ENCODE assay signal across 19 cellular contexts in genomic region chr11:83403990-83404389, GRCh38.
A peak's percentile ranks its signal among the peaks of the same experiment; 100 is the strongest.
DNase-seq lines count a peak whose midpoint lies in the region.
"Had no signal": no experiment of that assay in that cellular context is flagged by ENCODE, and none has a peak within 500 bp of the region (broad histone marks: within the 10 kb centered on the region; RNA-seq: fewer than 3 reads in every experiment).

No MANE protein-coding gene starts in this region.

- no peak overlapping the region for H3K14ac ChIP-seq in trophoblast cell (ENCODE audit: low read length)

- H3K4me2 ChIP-seq in trophoblast cell (ENCODE audit: low read length), result peak overlapping the region; percentile 38
- H3K4me2 ChIP-seq: KMS-11 had no signal

- no peaks in the 10 kb centered on the region for H3K9me3 ChIP-seq in trophoblast cell (ENCODE audit: insufficient read depth, low read depth, low read length)

- no peak overlapping the region for H4K12ac ChIP-seq in trophoblast cell (ENCODE audit: low read depth, low read length)

- no peaks in the 10 kb centered on the region for H3K79me1 ChIP-seq in trophoblast cell (ENCODE audit: low read length)

- H3K4ac ChIP-seq in trophoblast cell (ENCODE audit: low read depth, low read length), result no peak overlapping the region

- no peaks in the 10 kb centered on the region for H3K79me2 ChIP-seq in trophoblast cell (ENCODE audit: control insufficient read depth, insufficient read depth, low read length, poor library complexity)

- H2BK120ac ChIP-seq in trophoblast cell (ENCODE audit: insufficient read depth, low read length, poor library complexity), result no peak overlapping the region

- no peak overlapping the region for H2BK12ac ChIP-seq in trophoblast cell (ENCODE audit: low read length)

- no peak overlapping the region for H2AK5ac ChIP-seq in trophoblast cell (ENCODE audit: low read length)

- no peak overlapping the region for H3K23ac ChIP-seq in trophoblast cell (ENCODE audit: low read length)

- no peak overlapping the region for H3K4me3 ChIP-seq in trophoblast cell (ENCODE audit: low read depth, low read length)

- H3K4me1 ChIP-seq in trophoblast cell (ENCODE audit: control insufficient read depth in 1 of 2, insufficient read depth in 2 of 2, low read length in 2 of 2), result peaks cover 2 to 4% of the 10 kb centered on the region in 2 experiments

- H2BK5ac ChIP-seq in trophoblast cell (ENCODE audit: low read depth, low read length, poor library complexity), result no peak overlapping the region

- no peak overlapping the region for H4K8ac ChIP-seq in trophoblast cell (ENCODE audit: low read depth, low read length)

- H3K9ac ChIP-seq in trophoblast cell (ENCODE audit: low read length), result no peak overlapping the region
- H3K9ac ChIP-seq: KMS-11 had no signal

- no peak overlapping the region for H3K18ac ChIP-seq in trophoblast cell (ENCODE audit: low read length)

- no peaks in the 10 kb centered on the region for H3K36me3 ChIP-seq in trophoblast cell (ENCODE audit: control insufficient read depth in 1 of 2, insufficient read depth in 2 of 2, low read length in 2 of 2)

- no peak overlapping the region for H3K27ac ChIP-seq in trophoblast cell (ENCODE audit: low read depth, low read length)
- H3K27ac ChIP-seq: KMS-11, RWPE1 had no signal

- DNase-seq in NCI-H82 (lab: John Stamatoyannopoulos, UW) (peak; percentile 13), NCI-H82 treated with DMSO at 0.1 percent for 48 hours (lab: John Stamatoyannopoulos, UW; ENCODE audit: unreplicated experiment) (no peak), NCI-H526 (lab: John Stamatoyannopoulos, UW) (peak; percentile 98 to 99), islet precursor cell (peak; percentile 61), trophoblast cell (peak; percentile 70 to 86), activated gamma-delta T cell treated with Interleukin-2 at 50 U/mL for 16 hours (no peak), superior temporal gyrus (ENCODE audit: extremely low spot score) (no peak)
- no peak for DNase-seq in activated T-cell treated with anti-CD3 and anti-CD28 coated beads, Interleukin-2, amount 50 U/mL, for 48 hours
- DNase-seq: 8988T; CD4-positive, alpha-beta memory T cell; GF-D8; GOT3; NCI-H1092; NCI-H146; NCI-H2081; NCI-H2227 treated with DMSO at 0.1 percent for 48 hours; NCI-H69 had no signal

- H3K27me3 ChIP-seq in trophoblast cell (ENCODE audit: insufficient read depth, low read length), result no peaks in the 10 kb centered on the region

- WGBS in trophoblast cell (ENCODE audit: extremely low coverage, insufficient coverage, insufficient read length), result no CpG with 5 or more reads among the region's 6 CpGs

- H2AFZ ChIP-seq in trophoblast cell (ENCODE audit: insufficient read depth, low read length, poor library complexity), result no peak overlapping the region

- H4K91ac ChIP-seq in trophoblast cell (ENCODE audit: low read depth, low read length), result no peak overlapping the region

Comparison
In these comparisons a context has a peak if more than half of its experiments do, and no peak if none do; other contexts are left out.
1. DNase-seq: peak in NCI-H82 (single experiment), NCI-H526 (2 of 2), islet precursor cell (single experiment) and trophoblast cell (2 of 2); none in NCI-H82 treated with DMSO at 0.1 percent for 48 hours (single experiment), activated T-cell treated with anti-CD3 and anti-CD28 coated beads, Interleukin-2, amount 50 U/mL, for 48 hours (0 of 2), activated gamma-delta T cell treated with Interleukin-2 at 50 U/mL for 16 hours (single experiment) and superior temporal gyrus (single experiment).